18 cellular contexts compared by ENCODE assay signal in the genomic region with DNA sequence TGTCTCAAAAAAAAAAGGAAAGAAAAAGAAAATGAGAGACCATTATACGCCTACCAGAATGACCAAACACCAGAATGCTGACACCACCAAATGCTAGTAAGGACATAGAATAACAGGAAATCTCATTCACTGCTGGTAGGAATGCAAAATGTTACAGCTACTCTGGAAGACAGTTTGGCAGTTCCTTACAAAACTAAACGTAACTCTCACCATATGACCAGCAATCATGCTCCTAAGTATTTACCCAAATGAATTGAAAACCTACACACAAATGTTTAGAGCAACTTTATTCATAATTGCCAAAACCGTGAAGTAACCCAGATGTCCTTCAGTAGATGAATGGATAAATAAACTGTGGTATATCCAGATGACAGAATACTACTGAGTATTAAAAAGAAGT. TPM values are rescaled to one million over a fixed set of nuclear protein-coding genes. Genes with fewer than 3 reads are reported as not detected.
A peak's percentile ranks its signal among the peaks of the same experiment; 100 is the strongest.
DNase-seq lines count a peak whose midpoint lies in the region; ATAC-seq and TF ChIP-seq lines count a peak whose summit lies in the region.
"Had no signal": no experiment of that assay in that cellular context is flagged by ENCODE, and none has a peak within 500 bp of the region (broad histone marks: within the 10 kb centered on the region; RNA-seq: fewer than 3 reads in every experiment).

No MANE protein-coding gene starts in this region.

- TF ChIP-seq CTCF in GM23338 (conservative IDR thresholded peaks at IDR 0.05; ENCODE audit: low read depth in 2 of 2), result no peak
- peak; percentile 7 for TF ChIP-seq CTCF in hepatocyte (IDR thresholded peaks at IDR 0.05; ENCODE audit: poor library complexity)
- TF ChIP-seq CTCF in stomach (IDR thresholded peaks at IDR 0.05), result no peak
- no peak for TF ChIP-seq CTCF in activated CD8-positive, alpha-beta T cell treated with anti-CD3 and anti-CD28 coated beads for 36 hours (IDR thresholded peaks at IDR 0.05)

- no peak for TF ChIP-seq POLR2A in stomach (IDR thresholded peaks at IDR 0.05)

- H2AFZ ChIP-seq in GM23338 (no peak overlapping the region), hepatocyte (no peak overlapping the region)

- H3K9me2 ChIP-seq in GM23338 (ENCODE audit: insufficient read depth) (no peaks in the 10 kb centered on the region), hepatocyte (replicated peaks; ENCODE audit: insufficient read depth) (no peaks in the 10 kb centered on the region)

- peaks cover 84% of the 10 kb centered on the region for H4K20me1 ChIP-seq in GM23338 (replicated peaks; ENCODE audit: insufficient read depth)
- peaks cover 85% of the 10 kb centered on the region for H4K20me1 ChIP-seq in hepatocyte (ENCODE audit: insufficient read depth, poor library complexity, severe bottlenecking)

- WGBS in hepatocyte (ENCODE audit: low lambda C conversion rate, missing lambda C conversion rate), result 75% methylated on average over 3 of the region's 3 CpGs
- WGBS in stomach, 5 donors, result 37 to 41% (median 40%) methylated on average over 3 of the region's 3 CpGs

- H3K79me2 ChIP-seq in GM23338 (replicated peaks; ENCODE audit: insufficient read depth) (peaks cover 100% of the 10 kb centered on the region), hepatocyte (peaks cover 100% of the 10 kb centered on the region)

- H3K27me3 ChIP-seq in GM23338 (ENCODE audit: insufficient read depth) (no peaks in the 10 kb centered on the region), hepatocyte (no peaks in the 10 kb centered on the region), stomach (no peaks in the 10 kb centered on the region)
- H3K27me3 ChIP-seq: BLaER1 treated with 17β-estradiol and CSF1 and Interleukin-3, amounts not matched to agents 10 nM and 100 nM had no signal

- H3K27ac ChIP-seq in GM23338 (ENCODE audit: low read depth) (0 out of 2 replicates have a peak overlapping the region, but pooled peaks have one; percentile 28), cingulate gyrus (ENCODE audit: low read depth, low read length) (peak overlapping the region; percentile 19), hepatocyte (no peak overlapping the region), stomach (peak overlapping the region; percentile 52 to 100 (median 97))

- no peaks in the 10 kb centered on the region for H3K9me3 ChIP-seq in hepatocyte (ENCODE audit: low read depth)
- no peaks in the 10 kb centered on the region for H3K9me3 ChIP-seq in stomach
- H3K9me3 ChIP-seq: BLaER1 treated with 17β-estradiol and CSF1 and Interleukin-3, amounts not matched to agents 10 nM and 100 nM had no signal

- no peaks in the 10 kb centered on the region; the same call in 2 of the 3 replicates for H3K9me3 Mint-ChIP-seq in GM23338
- no peaks in the 10 kb centered on the region for H3K9me3 Mint-ChIP-seq in activated CD8-positive, alpha-beta T cell treated with anti-CD3 and anti-CD28 coated beads for 36 hours
- H3K9me3 Mint-ChIP-seq: activated naive CD4-positive, alpha-beta T cell treated with anti-CD3 and anti-CD28 coated beads, Interleukin-2, amount 50 U/mL, for 24 hours; T-helper 2 cell treated with Interferon-gamma antibody and Interleukin-4, amounts not matched to agents 5 μg/mL and 100 μg/mL, for 36 hours had no signal

- H3K4me2 ChIP-seq in GM23338 (no peak overlapping the region), hepatocyte (no peak overlapping the region)

- peaks cover 50% of the 10 kb centered on the region for H3K36me3 Mint-ChIP-seq in GM23338 (ENCODE audit: low read depth)
- peaks cover 6% of the 10 kb centered on the region for H3K36me3 Mint-ChIP-seq in activated CD8-positive, alpha-beta T cell treated with anti-CD3 and anti-CD28 coated beads for 36 hours (ENCODE audit: low read depth)
- H3K36me3 Mint-ChIP-seq: activated naive CD4-positive, alpha-beta T cell treated with anti-CD3 and anti-CD28 coated beads, Interleukin-2, amount 50 U/mL, for 24 hours had no signal

- no peak overlapping the region for H3K27ac Mint-ChIP-seq in GM23338
- no peak overlapping the region for H3K27ac Mint-ChIP-seq in activated CD8-positive, alpha-beta T cell treated with anti-CD3 and anti-CD28 coated beads for 36 hours
- H3K27ac Mint-ChIP-seq: activated naive CD4-positive, alpha-beta T cell treated with anti-CD3 and anti-CD28 coated beads, Interleukin-2, amount 50 U/mL, for 24 hours; T-helper 2 cell treated with Interferon-gamma antibody and Interleukin-4, amounts not matched to agents 5 μg/mL and 100 μg/mL, for 36 hours had no signal

- POLR2A ChIA-PET in activated CD8-positive, alpha-beta T cell treated with anti-CD3 and anti-CD28 coated beads for 36 hours (lab: Charles Lee), result no interaction called here

- peaks cover 19% of the 10 kb centered on the region for H3F3A ChIP-seq in GM23338 (replicated peaks; ENCODE audit: low read depth)

- H3K4me3 Mint-ChIP-seq in GM23338, result no peak overlapping the region
- H3K4me3 Mint-ChIP-seq in activated CD8-positive, alpha-beta T cell treated with anti-CD3 and anti-CD28 coated beads for 36 hours, result no peak overlapping the region
- H3K4me3 Mint-ChIP-seq: activated naive CD4-positive, alpha-beta T cell treated with anti-CD3 and anti-CD28 coated beads, Interleukin-2, amount 50 U/mL, for 24 hours; T-helper 2 cell treated with Interferon-gamma antibody and Interleukin-4, amounts not matched to agents 5 μg/mL and 100 μg/mL, for 36 hours had no signal

- H3K4me3 ChIP-seq in GM23338 (no peak overlapping the region), hepatocyte (no peak overlapping the region), stomach (no peak overlapping the region)
- H3K4me3 ChIP-seq: BLaER1 treated with 17β-estradiol and CSF1 and Interleukin-3, amounts not matched to agents 10 nM and 100 nM had no signal

- no peak for TF ChIP-seq EP300 in stomach (IDR thresholded peaks at IDR 0.05)

- peaks cover 34% of the 10 kb centered on the region for H3K4me1 Mint-ChIP-seq in GM23338
- H3K4me1 Mint-ChIP-seq in activated CD8-positive, alpha-beta T cell treated with anti-CD3 and anti-CD28 coated beads for 36 hours (ENCODE audit: low read depth), result peaks cover 17% of the 10 kb centered on the region

- peaks cover 8% of the 10 kb centered on the region for H3K27me3 Mint-ChIP-seq in GM23338 (ENCODE audit: insufficient read depth, low read depth, poor library complexity)
- no peaks in the 10 kb centered on the region for H3K27me3 Mint-ChIP-seq in activated CD8-positive, alpha-beta T cell treated with anti-CD3 and anti-CD28 coated beads for 36 hours
- H3K27me3 Mint-ChIP-seq: activated naive CD4-positive, alpha-beta T cell treated with anti-CD3 and anti-CD28 coated beads, Interleukin-2, amount 50 U/mL, for 24 hours; brain had no signal

- H3K36me3 ChIP-seq in GM23338 (ENCODE audit: insufficient read depth), result peaks cover 6% of the 10 kb centered on the region; the same call in 1 of the 2 replicates
- H3K36me3 ChIP-seq in hepatocyte (replicated peaks; ENCODE audit: insufficient read depth, low read depth), result no peaks in the 10 kb centered on the region
- H3K36me3 ChIP-seq in stomach, result peaks cover 0 to 17% (median 9%) of the 10 kb centered on the region in 4 donors

- CTCF ChIA-PET in activated CD8-positive, alpha-beta T cell treated with anti-CD3 and anti-CD28 coated beads for 36 hours (lab: Charles Lee), result no interaction called here

- peaks cover 26% of the 10 kb centered on the region for H3K4me1 ChIP-seq in GM23338 (ENCODE audit: insufficient read depth)
- peaks cover 34% of the 10 kb centered on the region for H3K4me1 ChIP-seq in hepatocyte (ENCODE audit: insufficient read depth)
- peaks cover 39 to 80% (median 58%) of the 10 kb centered on the region in 4 donors for H3K4me1 ChIP-seq in stomach

- ATAC-seq in GM23338, result no peak
- no peak for ATAC-seq in activated CD8-positive, alpha-beta T cell treated with anti-CD3 and anti-CD28 coated beads for 36 hours

- intact Hi-C loops in stomach (cut with DNase I; ENCODE audit: low total_unique reads), result no loop called here
- intact Hi-C loops in activated CD8-positive, alpha-beta T cell treated with anti-CD3 and anti-CD28 coated beads for 36 hours (cut with micrococcal nuclease), result no loop called here

- DNase-seq in GM23338 (ENCODE audit: low spot score) (no peak), hepatocyte (ENCODE audit: low spot score) (no peak), stomach (no peak), NCI-H1436 treated with DMSO at 0.1 percent for 48 hours (lab: John Stamatoyannopoulos, UW) (no peak), iPS-NIHi7 (ENCODE audit: extremely low spot score) (no peak), NCI-H1694 treated with DMSO at 0.1 percent for 48 hours (lab: John Stamatoyannopoulos, UW) (no peak)
- no peak for DNase-seq in activated CD8-positive, alpha-beta T cell treated with anti-CD3 and anti-CD28 coated beads for 36 hours
- DNase-seq: activated CD4-positive, CD25-positive, alpha-beta regulatory T cell treated with anti-CD3 and anti-CD28 coated beads, Interleukin-2, amount 50 U/mL, for 72 hours; effector memory CD4-positive, alpha-beta T cell; kidney; NCI-H1417 treated with DMSO at 0.1 percent for 48 hours; NCI-H226; SHP77 had no signal

TF ChIP-seq in GM23338, 12 proteins besides CTCF, POLR2A, EP300 and RAD21:
- TF ChIP-seq POLR2AphosphoS5 (IDR thresholded peaks at IDR 0.05; ENCODE audit: low read depth), result no peak
- TF ChIP-seq ZNF114 (CRISPR knock-in tag; IDR thresholded peaks at IDR 0.05), result no peak

RNA-seq across cellular contexts. Expression of a gene that starts 7.2 kb away (rescaled TPM):
- total RNA-seq in GM23338 (2014; rRNA removed; shearing (Covaris generic)), result 92.5 and 94.4 TPM in 2 replicates
- polyA plus RNA-seq in GM23338 (2016; fragmentation: Nextera tagmentation; extraction: Ambion mirVana), result 37.1 and 40.1 TPM in 2 replicates
- 74.6 and 117 TPM in 2 replicates for total RNA-seq in hepatocyte
- polyA plus RNA-seq in hepatocyte, result 70.0 and 76.7 TPM in 2 replicates
- total RNA-seq in stomach, result 100 to 1,000 TPM in 4 of 5 donors, 10 to 100 TPM in 1; 85.9 to 227 (median 147) TPM
- 10 to 100 TPM; 20.9 to 47.2 (median 36.7) TPM for polyA plus RNA-seq in stomach
- 10 to 100 TPM; 15.8 to 16.7 TPM for total RNA-seq in activated CD8-positive, alpha-beta T cell treated with anti-CD3 and anti-CD28 coated beads for 36 hours
